ENCODE assay signal across 9 cellular contexts in genomic region chr6:118660218-118660569, GRCh38. TPM values are rescaled to one million over a fixed set of nuclear protein-coding genes. Genes with fewer than 3 reads are reported as not detected.
DNase-seq lines count a peak whose midpoint lies in the region; FAIRE-seq and TF ChIP-seq lines count a peak whose summit lies in the region.
"Had no signal": no experiment of that assay in that cellular context is flagged by ENCODE, and none has a peak within 500 bp of the region (broad histone marks: within the 10 kb centered on the region; RNA-seq: fewer than 3 reads in every experiment).

No MANE protein-coding gene starts in this region.

- peak overlapping the region in 3 of 4 donors; percentile 3 to 52 (median 38) for H3K27ac ChIP-seq in esophagus squamous epithelium
- H3K27ac ChIP-seq: KMS-11 had no signal

- no peaks in the 10 kb centered on the region for H3K36me3 ChIP-seq in esophagus squamous epithelium

- DNase-seq in AG08395 (ENCODE audit: low spot score): peak; percentile 15
- DNase-seq in NCI-H1436 treated with DMSO at 0.1 percent for 48 hours (lab: John Stamatoyannopoulos, UW): peak; percentile 57
- peak; percentile 28 for DNase-seq in activated CD4-positive, alpha-beta T cell treated with anti-CD3 and anti-CD28 coated beads for 1 hour
- DNase-seq in esophagus squamous epithelium (lab: John Stamatoyannopoulos, UW): no peak
- no peak for DNase-seq in cortex of kidney (lab: John Stamatoyannopoulos, UW)
- no peak for DNase-seq in islet precursor cell
- DNase-seq in GM19238 (ENCODE audit: insufficient read length, low spot score): no peak
- no peak for DNase-seq in urothelium cell line (ENCODE audit: low spot score)

- TF ChIP-seq POLR2A in esophagus squamous epithelium (IDR thresholded peaks at IDR 0.05): no peak

- no peak for FAIRE-seq in urothelium cell line (lab: Jason Lieb, UNC)

- peaks cover 0 to 12% (median 11%) of the 10 kb centered on the region in 3 donors for H3K4me1 ChIP-seq in esophagus squamous epithelium

- no peaks in the 10 kb centered on the region for H3K27me3 ChIP-seq in esophagus squamous epithelium

- H3K4me3 ChIP-seq in esophagus squamous epithelium: no peak overlapping the region

- H3K9me3 ChIP-seq in esophagus squamous epithelium: no peaks in the 10 kb centered on the region

- no peak for TF ChIP-seq CTCF in esophagus squamous epithelium (IDR thresholded peaks at IDR 0.05)

- intact Hi-C loops in esophagus squamous epithelium (cut with DNase I): no loop called here

RNA-seq across cellular contexts. Expression of gene CEP85L, which starts 8.8 kb away (rescaled TPM):
- 1 to 10 TPM; 1.3 to 9.2 (median 5.3) TPM for total RNA-seq in esophagus squamous epithelium

Comparison
In these comparisons a context has a peak if more than half of its experiments do, and no peak if none do; other contexts are left out.
1. DNase-seq: peak in AG08395 (single experiment), NCI-H1436 treated with DMSO at 0.1 percent for 48 hours (single experiment) and activated CD4-positive, alpha-beta T cell treated with anti-CD3 and anti-CD28 coated beads for 1 hour (single experiment); none in esophagus squamous epithelium (single experiment), cortex of kidney (single experiment), islet precursor cell (single experiment), GM19238 (single experiment) and urothelium cell line (single experiment).